8 cellular contexts compared by ENCODE assay signal in genomic region chr9:69412741-69413150, GRCh38.
A peak's percentile ranks its signal among the peaks of the same experiment; 100 is the strongest.
DNase-seq lines count a peak whose midpoint lies in the region; ATAC-seq and TF ChIP-seq lines count a peak whose summit lies in the region.

No MANE protein-coding gene starts in this region.

- TF ChIP-seq CTCF in mammary epithelial cell (conservative IDR thresholded peaks at IDR 0.05 in 1 of 2, IDR thresholded peaks at IDR 0.05 in 1 of 2; ENCODE audit: extremely low read depth in 1 of 2, insufficient read depth in 1 of 2, low read depth in 1 of 2, low read length in 2 of 2): peak; percentile 34 to 51
- peak; percentile 89 for TF ChIP-seq CTCF in kidney epithelial cell (IDR thresholded peaks at IDR 0.05; ENCODE audit: insufficient read depth, low read length, poor library complexity, severe bottlenecking)

- H3K27me3 ChIP-seq in mammary epithelial cell (ENCODE audit: insufficient read depth, low read length) (no peaks in the 10 kb centered on the region), kidney epithelial cell (ENCODE audit: control insufficient read depth, insufficient read depth, low read length) (no peaks in the 10 kb centered on the region)

- peak; percentile 6 for DNase-seq in CD1c-positive myeloid dendritic cell (ENCODE audit: extremely low spot score)
- DNase-seq in HuH-7.5 (ENCODE audit: low spot score): peak; percentile 78
- DNase-seq in mammary epithelial cell: peak; percentile 32
- DNase-seq in kidney epithelial cell (ENCODE audit: low read depth): peak; percentile 19
- DNase-seq in substantia nigra (lab: John Stamatoyannopoulos, UW): peak in 39 of 49 donors; percentile 7 to 69 (median 40)
- no peak for DNase-seq in activated naive CD4-positive, alpha-beta T cell (lab: John Stamatoyannopoulos, UW)
- no peak for DNase-seq in NCI-H1105 (lab: John Stamatoyannopoulos, UW)

- no peaks in the 10 kb centered on the region for H3K9me3 ChIP-seq in mammary epithelial cell (replicated peaks; ENCODE audit: insufficient read depth, low read length)

- no TSS peak for BruUV-seq in mammary epithelial cell (replicated peaks; lab: Mats Ljungman, UMichigan)

- 30% methylated on average over 4 of the region's 20 CpGs for WGBS in mammary epithelial cell (ENCODE audit: low coverage, missing lambda C conversion rate)

- H3K36me3 ChIP-seq in mammary epithelial cell (ENCODE audit: insufficient read depth, low read length) (no peaks in the 10 kb centered on the region), kidney epithelial cell (ENCODE audit: control insufficient read depth, insufficient read depth, low read length) (no peaks in the 10 kb centered on the region)

- H3K4me2 ChIP-seq in mammary epithelial cell (ENCODE audit: insufficient read depth, low read depth, low read length): peak overlapping the region; percentile 29

- H3K4me1 ChIP-seq in mammary epithelial cell (ENCODE audit: insufficient read depth, low read length): no peaks in the 10 kb centered on the region

- ATAC-seq in GM18861 (IDR thresholded peaks at IDR 0.05; ENCODE audit: unreplicated experiment): no peak

- H3K27ac ChIP-seq in mammary epithelial cell (ENCODE audit: insufficient read depth, low read depth, low read length): no peak overlapping the region
- H3K27ac ChIP-seq in substantia nigra (ENCODE audit: low read depth, low read length, poor library complexity, severe bottlenecking): no peak overlapping the region

- H3K4me3 ChIP-seq in mammary epithelial cell (replicated peaks in 1 of 3; ENCODE audit: insufficient read depth in 1 of 3, low read depth in 2 of 3, low read length in 3 of 3): no peak overlapping the region
- H3K4me3 ChIP-seq in kidney epithelial cell (ENCODE audit: low read depth, low read length): no peak overlapping the region

- H4K20me1 ChIP-seq in mammary epithelial cell (ENCODE audit: insufficient read depth, low read length): no peaks in the 10 kb centered on the region

- H3K79me2 ChIP-seq in mammary epithelial cell (ENCODE audit: insufficient read depth, low read length): no peaks in the 10 kb centered on the region

- CTCF ChIA-PET in mammary epithelial cell (lab: Charles Lee; ENCODE audit: low non-redundant PET): no interaction called here

- intact Hi-C loops in mammary epithelial cell (cut with micrococcal nuclease): no loop called here

- dilution Hi-C loops in mammary epithelial cell (cut with HindIII; ENCODE audit: low sequenced_read_pairs): loop anchor here (25.0 kb wide), 1 partner anchor 400 kb away; the partner anchor contains the start of gene CFAP95

- H2AFZ ChIP-seq in mammary epithelial cell (ENCODE audit: low read depth, low read length): no peak overlapping the region

- in situ Hi-C loops in mammary epithelial cell (cut with MboI; ENCODE audit: low sequenced_read_pairs in 2 of 2): loop anchor here (25.0 kb wide), 1 partner anchor 500 kb away; no protein-coding TSS in a partner anchor

- no peak overlapping the region for H3K9ac ChIP-seq in mammary epithelial cell (ENCODE audit: insufficient read depth, low read length)

Comparison
In these comparisons a context has a peak if more than half of its experiments do, and no peak if none do; other contexts are left out.
1. DNase-seq: peak in CD1c-positive myeloid dendritic cell (single experiment), HuH-7.5 (single experiment), mammary epithelial cell (single experiment), kidney epithelial cell (single experiment) and substantia nigra (39 of 49); none in activated naive CD4-positive, alpha-beta T cell (0 of 4) and NCI-H1105 (single experiment).